1 cellular context compared by ENCODE assay signal in the genomic region with DNA sequence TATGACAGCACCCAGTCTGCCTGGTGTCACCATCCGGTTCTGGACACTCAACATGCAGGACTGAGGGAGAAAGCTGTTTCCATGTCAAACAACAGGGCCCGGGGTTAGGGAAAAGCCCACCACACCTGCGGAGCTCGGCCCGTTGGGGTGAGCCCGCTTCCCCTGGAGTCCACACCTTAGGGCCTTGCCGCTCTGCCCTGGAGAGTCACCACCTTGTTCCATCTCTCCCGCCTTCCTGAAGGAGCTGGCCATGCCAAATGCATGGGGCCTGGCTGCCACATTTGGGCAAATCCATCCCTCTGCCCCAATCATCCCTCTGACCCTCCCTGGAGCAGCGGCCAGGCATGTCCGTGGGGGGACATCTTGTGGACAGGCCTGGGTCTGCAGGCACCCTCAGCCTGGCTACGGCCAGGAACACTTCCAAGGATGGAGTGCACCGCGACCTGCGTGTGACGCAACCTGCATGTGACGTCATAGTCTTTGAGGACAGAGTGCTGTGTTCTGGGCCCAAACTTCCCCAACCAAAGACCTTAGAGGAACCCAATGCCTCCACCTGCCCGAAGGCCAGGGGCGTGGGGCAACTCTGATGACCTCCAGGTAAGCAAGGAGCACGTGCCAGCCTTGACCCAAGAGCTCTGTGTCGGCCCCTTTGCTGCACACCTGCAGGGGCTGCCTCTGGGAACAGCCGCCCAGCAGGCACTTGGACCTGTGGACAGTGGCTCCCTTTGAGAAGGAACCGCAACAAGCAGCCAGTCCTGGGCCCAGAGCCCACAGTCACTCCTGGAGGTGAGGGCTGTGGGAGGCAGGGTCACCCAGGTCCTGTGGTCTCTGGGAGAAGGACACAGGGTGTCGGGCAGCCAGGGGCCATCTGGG.
TF ChIP-seq lines count a peak whose summit lies in the region.

No MANE protein-coding gene starts in this region.

TF ChIP-seq in HEK293, 187 proteins besides CTCF, POLR2A, EP300 and RAD21 (continued from another document):
- TF ChIP-seq ZEB2 (tag by site-specific recombination; IDR thresholded peaks at IDR 0.05) (no peak), ZNF211 (tag by site-specific recombination; IDR thresholded peaks at IDR 0.05; ENCODE audit: low read depth) (no peak), ZBTB49 (tag by site-specific recombination; IDR thresholded peaks at IDR 0.05; ENCODE audit: low read depth) (no peak), PRDM10 (tag by site-specific recombination; IDR thresholded peaks at IDR 0.05) (peak; percentile 54), TSHZ1 (tag by site-specific recombination; IDR thresholded peaks at IDR 0.05; ENCODE audit: borderline replicate concordance) (no peak), ZNF274 (IDR thresholded peaks at IDR 0.05; ENCODE audit: low read length) (no peak), ZNF274 (tag by site-specific recombination; IDR thresholded peaks at IDR 0.05; ENCODE audit: borderline replicate concordance) (no peak), ZNF37A (tag by site-specific recombination; IDR thresholded peaks at IDR 0.05) (no peak), SETDB1 (IDR thresholded peaks at IDR 0.05; ENCODE audit: insufficient read length, low read length) (no peak), OVOL3 (tag by site-specific recombination; IDR thresholded peaks at IDR 0.05) (no peak), ZFP41 (tag by site-specific recombination; IDR thresholded peaks at IDR 0.05; ENCODE audit: borderline replicate concordance) (no peak)
- TF ChIP-seq, protein P1, sequence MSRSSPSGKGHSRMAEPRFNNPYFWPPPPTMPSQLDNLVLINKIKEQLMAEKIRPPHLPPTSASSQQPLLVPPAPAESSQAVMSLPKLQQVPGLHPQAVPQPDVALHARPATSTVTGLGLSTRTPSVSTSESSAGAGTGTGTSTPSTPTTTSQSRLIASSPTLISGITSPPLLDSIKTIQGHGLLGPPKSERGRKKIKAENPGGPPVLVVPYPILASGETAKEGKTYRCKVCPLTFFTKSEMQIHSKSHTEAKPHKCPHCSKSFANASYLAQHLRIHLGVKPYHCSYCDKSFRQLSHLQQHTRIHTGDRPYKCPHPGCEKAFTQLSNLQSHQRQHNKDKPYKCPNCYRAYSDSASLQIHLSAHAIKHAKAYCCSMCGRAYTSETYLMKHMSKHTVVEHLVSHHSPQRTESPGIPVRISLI (tag by site-specific recombination; IDR thresholded peaks at IDR 0.05), result no peak
TF ChIP-seq in HEK293: peak in this region for 11.
